In genomic region chr1:200669314-200670214, GRCh38 we compare ENCODE assay signal across 8 cellular contexts. TPM values are rescaled to one million over a fixed set of nuclear protein-coding genes. Genes with fewer than 3 reads are reported as not detected.
DNase-seq lines count a peak whose midpoint lies in the region; ATAC-seq, FAIRE-seq and TF ChIP-seq lines count a peak whose summit lies in the region.

Gene DDX59, minus strand, starts transcription at chr1:200669907. Its CDS starts 3,167 bp downstream, at chr1:200666740.

- peak; percentile 69 for FAIRE-seq in TTC549 (lab: Jason Lieb, UNC)

- H3K4me1 ChIP-seq in body of pancreas (peaks cover 30% of the 10 kb centered on the region), gastrocnemius medialis (peaks cover 22 to 29% of the 10 kb centered on the region in 2 donors)

- in situ Hi-C loops in gastrocnemius medialis (cut with MboI; ENCODE audit: low sequenced_read_pairs in 4 of 4) = loop anchor here in 1 of 4 donors (10.0 kb wide), 1 partner anchor 65 kb away; the partner anchor contains the start of gene CAMSAP2

- DNase-seq in NCI-H2107 treated with DMSO at 0.1 percent for 48 hours (lab: John Stamatoyannopoulos, UW; ENCODE audit: unreplicated experiment) (peak; percentile 91), body of pancreas (peak; percentile 95 to 97 (median 96)), iPS DF 4.7 (ENCODE audit: extremely low read depth, low spot score) (peak; percentile 76), gastrocnemius medialis (peak; percentile 92 to 95)

- 0 to 1% methylated on average over 11 to 85 of the region's 89 CpGs for WGBS in body of pancreas, 2 donors

- TF ChIP-seq CTCF in 22Rv1 (IDR thresholded peaks at IDR 0.05) (no peak), body of pancreas (IDR thresholded peaks at IDR 0.05) (no peak), gastrocnemius medialis (IDR thresholded peaks at IDR 0.05 in 4 of 5, conservative IDR thresholded peaks at IDR 0.05 in 1 of 5) (peak in 1 of 5 experiments; percentile 21)

- H3K36me3 ChIP-seq in body of pancreas (replicated peaks in 1 of 2; ENCODE audit: insufficient read depth in 1 of 2, low read depth in 2 of 2) = no peaks in the 10 kb centered on the region
- peaks cover 0 to 4% of the 10 kb centered on the region in 2 donors for H3K36me3 ChIP-seq in gastrocnemius medialis

- H3K9me3 ChIP-seq in body of pancreas (no peaks in the 10 kb centered on the region), gastrocnemius medialis (no peaks in the 10 kb centered on the region)

- intact Hi-C loops in body of pancreas (cut with DNase I) = no loop called here
- intact Hi-C loops in gastrocnemius medialis (cut with DNase I; ENCODE audit: low total_unique reads) = loop anchor here (1.0 to 2.0 kb wide), 3 partner anchors 49 to 133 kb away; partner anchors contain the start of gene KIF14

- TF ChIP-seq POLR2A in body of pancreas (IDR thresholded peaks at IDR 0.05) = peak; percentile 91 to 96 (median 93)
- peak; percentile 94 for TF ChIP-seq POLR2A in gastrocnemius medialis (IDR thresholded peaks at IDR 0.05)

- peak; percentile 81 for ATAC-seq in GM18520 (IDR thresholded peaks at IDR 0.05; ENCODE audit: unreplicated experiment)
- peak; percentile 86 for ATAC-seq in HG03064 (IDR thresholded peaks at IDR 0.05; ENCODE audit: low read depth, unreplicated experiment)
- peak; percentile 91 for ATAC-seq in body of pancreas
- peak; percentile 86 to 87 for ATAC-seq in gastrocnemius medialis

- H3K27ac ChIP-seq in 22Rv1 = peak within 1 kb of the TSS; percentile 96
- peak within 1 kb of the TSS; percentile 90 to 100 (median 100) for H3K27ac ChIP-seq in body of pancreas
- H3K27ac ChIP-seq in gastrocnemius medialis = peak within 1 kb of the TSS; percentile 98 to 99 (median 99)

- H3K27me3 ChIP-seq in body of pancreas = no peaks in the 10 kb centered on the region
- H3K27me3 ChIP-seq in gastrocnemius medialis = no peaks in the 10 kb centered on the region

- peak within 1 kb of the TSS; percentile 44 to 78 for H3K4me3 ChIP-seq in body of pancreas
- peak within 1 kb of the TSS; percentile 77 to 95 (median 90) for H3K4me3 ChIP-seq in gastrocnemius medialis

RNA-seq across cellular contexts. Expression of gene DDX59, which starts in this region (rescaled TPM):
- total RNA-seq in body of pancreas = 10 to 100 TPM in 1 of 2 donors, 1 to 10 TPM in 1; 9.6 to 15.6 TPM
- total RNA-seq in gastrocnemius medialis = 10 to 100 TPM; 36.7 to 52.7 (median 39.5) TPM

Comparison
In these comparisons a context has a peak if more than half of its experiments do, and no peak if none do; other contexts are left out.
1. Peak in every context shown above with its lines: DNase-seq, ATAC-seq, H3K4me3 ChIP-seq and H3K27ac ChIP-seq.